ENCODE assay signal across 8 cellular contexts in the genomic region with DNA sequence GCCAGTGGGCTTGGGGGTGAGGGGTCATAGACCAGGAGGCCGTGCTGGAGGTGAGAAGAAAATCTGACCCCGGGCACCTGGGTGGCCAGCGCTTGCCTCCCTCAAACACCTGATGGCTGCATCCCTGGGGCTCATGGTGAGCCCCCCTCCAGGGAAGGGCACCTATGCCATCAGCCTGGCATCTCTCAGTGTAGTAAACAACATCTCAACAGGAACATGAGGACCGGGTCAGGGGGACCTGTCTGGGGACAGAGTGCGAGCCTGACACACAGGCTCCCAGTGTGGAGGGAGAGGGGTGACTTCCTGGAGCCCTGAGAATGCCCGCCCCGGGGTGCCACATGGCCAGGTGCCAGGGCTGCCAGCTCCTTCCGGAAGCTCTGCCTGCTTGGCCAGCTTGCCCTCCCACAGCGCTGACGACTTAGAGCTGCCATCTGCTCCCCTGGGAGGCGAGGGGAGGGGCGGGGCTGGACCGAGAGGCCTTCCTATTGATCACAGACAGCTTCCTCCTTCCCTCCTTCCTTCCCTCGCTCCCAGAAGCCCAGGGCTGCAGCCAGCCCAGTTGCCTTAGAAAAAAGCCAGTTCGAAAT. TPM values are rescaled to one million over a fixed set of nuclear protein-coding genes. Genes with fewer than 3 reads are reported as not detected.
DNase-seq lines count a peak whose midpoint lies in the region; ATAC-seq and TF ChIP-seq lines count a peak whose summit lies in the region.

No MANE protein-coding gene starts in this region.

- peaks cover 1% of the 10 kb centered on the region for H3K36me3 Mint-ChIP-seq in activated CD4-positive, alpha-beta T cell treated with anti-CD3 and anti-CD28 coated beads, Interleukin-2, amount 10 ng/mL, durations not matched to agents 7 days and 5 days (ENCODE audit: low read depth)
- peaks cover 3% of the 10 kb centered on the region for H3K36me3 Mint-ChIP-seq in stimulated activated memory B cell treated with anti-CD40 and anti-IgM and Interleukin-4, amounts not matched to agents 10 μg/mL and 1 μg/mL and 100 μg/mL, for 72 hours

- H3K9ac ChIP-seq in colonic mucosa (ENCODE audit: low read depth in 2 of 2, low read length in 2 of 2) = peak overlapping the region in 1 of 2 donors; percentile 23

- intact Hi-C loops in colonic mucosa (cut with DNase I) = no loop called here

- H3K4me3 ChIP-seq in colonic mucosa = no peak overlapping the region

- no peaks in the 10 kb centered on the region for H3K27me3 Mint-ChIP-seq in activated CD4-positive, alpha-beta T cell treated with anti-CD3 and anti-CD28 coated beads, Interleukin-2, amount 10 ng/mL, durations not matched to agents 7 days and 5 days
- peaks cover 20% of the 10 kb centered on the region for H3K27me3 Mint-ChIP-seq in stimulated activated memory B cell treated with anti-CD40 and anti-IgM and Interleukin-4, amounts not matched to agents 10 μg/mL and 1 μg/mL and 100 μg/mL, for 72 hours

- no peaks in the 10 kb centered on the region for H3K27me3 ChIP-seq in colonic mucosa

- POLR2A ChIA-PET in activated CD4-positive, alpha-beta T cell treated with anti-CD3 and anti-CD28 coated beads, Interleukin-2, amount 10 ng/mL, durations not matched to agents 7 days and 5 days (lab: Charles Lee) = no interaction called here

- H3K27ac ChIP-seq in colonic mucosa = no peak overlapping the region

- no peak overlapping the region for H3K27ac Mint-ChIP-seq in activated CD4-positive, alpha-beta T cell treated with anti-CD3 and anti-CD28 coated beads, Interleukin-2, amount 10 ng/mL, durations not matched to agents 7 days and 5 days
- H3K27ac Mint-ChIP-seq in stimulated activated memory B cell treated with anti-CD40 and anti-IgM and Interleukin-4, amounts not matched to agents 10 μg/mL and 1 μg/mL and 100 μg/mL, for 72 hours = peak overlapping the region; percentile 56

- H3K4me1 Mint-ChIP-seq in activated CD4-positive, alpha-beta T cell treated with anti-CD3 and anti-CD28 coated beads, Interleukin-2, amount 10 ng/mL, durations not matched to agents 7 days and 5 days = peaks cover 12% of the 10 kb centered on the region
- peaks cover 26% of the 10 kb centered on the region for H3K4me1 Mint-ChIP-seq in stimulated activated memory B cell treated with anti-CD40 and anti-IgM and Interleukin-4, amounts not matched to agents 10 μg/mL and 1 μg/mL and 100 μg/mL, for 72 hours

- H3K9me3 ChIP-seq in colonic mucosa = no peaks in the 10 kb centered on the region

- CTCF ChIA-PET in activated CD4-positive, alpha-beta T cell treated with anti-CD3 and anti-CD28 coated beads, Interleukin-2, amount 10 ng/mL, durations not matched to agents 7 days and 5 days (lab: Charles Lee) = interaction anchor here (1.5 to 2.0 kb wide), 3 partner anchors 8 to 11 kb away, joined by 3 to 6 read pairs (median 5); no protein-coding TSS in a partner anchor

- no peaks in the 10 kb centered on the region for H3K36me3 ChIP-seq in colonic mucosa

- H3K4me1 ChIP-seq in colonic mucosa = no peaks in the 10 kb centered on the region

- peak; percentile 63 for ATAC-seq in stimulated activated memory B cell treated with anti-CD40 and anti-IgM and Interleukin-4, amounts not matched to agents 10 μg/mL and 1 μg/mL and 100 μg/mL, for 72 hours
- ATAC-seq in HG02623 (IDR thresholded peaks at IDR 0.05; ENCODE audit: unreplicated experiment) = no peak

- peak; percentile 14 for DNase-seq in activated CD4-positive, alpha-beta T cell treated with anti-CD3 and anti-CD28 coated beads, Interleukin-2, amount 10 ng/mL, durations not matched to agents 7 days and 5 days
- no peak for DNase-seq in activated CD4-positive, alpha-beta T cell treated with anti-CD3 and anti-CD28 coated beads for 1 hour
- DNase-seq in NCI-H524 treated with DMSO at 0.1 percent for 48 hours (lab: John Stamatoyannopoulos, UW) (peak; percentile 67), colonic mucosa (peak; percentile 94), iPS-NIHi7 (ENCODE audit: extremely low spot score) (no peak), NOMO-1 (lab: John Stamatoyannopoulos, UW; ENCODE audit: unreplicated experiment in 2 of 2) (no peak)

- no peaks in the 10 kb centered on the region for H3K9me3 Mint-ChIP-seq in activated CD4-positive, alpha-beta T cell treated with anti-CD3 and anti-CD28 coated beads, Interleukin-2, amount 10 ng/mL, durations not matched to agents 7 days and 5 days
- no peaks in the 10 kb centered on the region for H3K9me3 Mint-ChIP-seq in stimulated activated memory B cell treated with anti-CD40 and anti-IgM and Interleukin-4, amounts not matched to agents 10 μg/mL and 1 μg/mL and 100 μg/mL, for 72 hours

- TF ChIP-seq CTCF in colonic mucosa (IDR thresholded peaks at IDR 0.05) = no peak

- no peak overlapping the region for H3K4me3 Mint-ChIP-seq in activated CD4-positive, alpha-beta T cell treated with anti-CD3 and anti-CD28 coated beads, Interleukin-2, amount 10 ng/mL, durations not matched to agents 7 days and 5 days
- peak overlapping the region; percentile 23 for H3K4me3 Mint-ChIP-seq in stimulated activated memory B cell treated with anti-CD40 and anti-IgM and Interleukin-4, amounts not matched to agents 10 μg/mL and 1 μg/mL and 100 μg/mL, for 72 hours

RNA-seq across cellular contexts. Expression of gene STX1A, which starts 12.3 kb away (rescaled TPM):
- 1 to 10 TPM; 6.7 to 7.4 TPM for total RNA-seq in activated CD4-positive, alpha-beta T cell treated with anti-CD3 and anti-CD28 coated beads, Interleukin-2, amount 10 ng/mL, durations not matched to agents 7 days and 5 days
- 1 to 10 TPM; 7.0 to 7.2 TPM for total RNA-seq in colonic mucosa

RNA-seq across cellular contexts. Expression of gene BUD23, which starts 23.7 kb away (rescaled TPM):
- total RNA-seq in activated CD4-positive, alpha-beta T cell treated with anti-CD3 and anti-CD28 coated beads, Interleukin-2, amount 10 ng/mL, durations not matched to agents 7 days and 5 days = 10 to 100 TPM; 43.9 to 51.4 TPM
- 10 to 100 TPM; 46.4 to 79.5 TPM for total RNA-seq in colonic mucosa

RNA-seq across cellular contexts. Expression of gene DNAJC30, which starts 23.9 kb away (rescaled TPM):
- total RNA-seq in activated CD4-positive, alpha-beta T cell treated with anti-CD3 and anti-CD28 coated beads, Interleukin-2, amount 10 ng/mL, durations not matched to agents 7 days and 5 days = 1 to 10 TPM; 8.7 to 9.1 TPM
- 10 to 100 TPM in 1 of 2 donors, 1 to 10 TPM in 1; 9.7 to 15.1 TPM for total RNA-seq in colonic mucosa

RNA-seq across cellular contexts. Expression of gene ABHD11, which starts 31.5 kb away (rescaled TPM):
- total RNA-seq in activated CD4-positive, alpha-beta T cell treated with anti-CD3 and anti-CD28 coated beads, Interleukin-2, amount 10 ng/mL, durations not matched to agents 7 days and 5 days = 10 to 100 TPM; 13.3 to 15.6 TPM
- total RNA-seq in colonic mucosa = 100 to 1,000 TPM; 109 to 123 TPM

RNA-seq across cellular contexts. Expression of gene VPS37D, which starts 39.5 kb away (rescaled TPM):
- under 1 TPM in 1 of 2 experiments, not detected in 1; 0.25 TPM for total RNA-seq in activated CD4-positive, alpha-beta T cell treated with anti-CD3 and anti-CD28 coated beads, Interleukin-2, amount 10 ng/mL, durations not matched to agents 7 days and 5 days
- total RNA-seq in colonic mucosa = 1 to 10 TPM in 1 of 2 donors, under 1 TPM in 1; 0.62 to 2.0 TPM

Comparison
In these comparisons a context has a peak if more than half of its experiments do, and no peak if none do; other contexts are left out.
1. DNase-seq: peak in activated CD4-positive, alpha-beta T cell treated with anti-CD3 and anti-CD28 coated beads, Interleukin-2, amount 10 ng/mL, durations not matched to agents 7 days and 5 days (single experiment), NCI-H524 treated with DMSO at 0.1 percent for 48 hours (single experiment) and colonic mucosa (single experiment); none in activated CD4-positive, alpha-beta T cell treated with anti-CD3 and anti-CD28 coated beads for 1 hour (single experiment), iPS-NIHi7 (single experiment) and NOMO-1 (0 of 2).